In the genomic region with DNA sequence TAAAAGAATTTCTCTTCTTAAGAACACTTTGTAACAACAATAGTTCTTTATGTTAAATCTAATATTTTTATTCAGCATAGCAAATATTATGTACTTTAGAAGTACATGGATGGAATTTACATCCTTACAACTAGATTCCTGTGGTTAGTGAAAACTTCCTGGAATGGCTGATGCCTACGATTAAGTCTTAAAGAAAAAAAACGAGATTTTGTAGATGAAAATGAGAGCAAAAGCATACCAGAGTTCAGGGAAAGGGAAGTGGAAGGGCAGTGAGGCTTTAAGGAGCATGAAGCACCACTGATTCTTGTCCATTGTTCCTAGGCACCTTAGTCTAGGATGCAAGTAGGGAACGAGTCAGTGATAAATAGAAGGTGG, we compare ENCODE assay signal across 18 cellular contexts. TPM values are rescaled to one million over a fixed set of nuclear protein-coding genes. Genes with fewer than 3 reads are reported as not detected.
DNase-seq lines count a peak whose midpoint lies in the region; ATAC-seq and TF ChIP-seq lines count a peak whose summit lies in the region.
"Had no signal": no experiment of that assay in that cellular context is flagged by ENCODE, and none has a peak within 500 bp of the region (broad histone marks: within the 10 kb centered on the region; RNA-seq: fewer than 3 reads in every experiment).

No MANE protein-coding gene starts in this region.

- no peak for TF ChIP-seq CTCF in AG09319 (IDR thresholded peaks at IDR 0.05; ENCODE audit: low read depth, low read length)
- TF ChIP-seq CTCF in cardiac fibroblast (IDR thresholded peaks at IDR 0.05; ENCODE audit: low read depth, low read length): no peak
- TF ChIP-seq CTCF in kidney epithelial cell (IDR thresholded peaks at IDR 0.05; ENCODE audit: insufficient read depth, low read length, poor library complexity, severe bottlenecking): no peak
- TF ChIP-seq CTCF in dorsolateral prefrontal cortex (IDR thresholded peaks at IDR 0.05 in 54 of 56, conservative IDR thresholded peaks at IDR 0.05 in 2 of 56; ENCODE audit: low read depth in 1 of 56, partially characterized antibody in 56 of 56): no peak
- no peak for TF ChIP-seq CTCF in tibial nerve (IDR thresholded peaks at IDR 0.05)

- H3K9me3 ChIP-seq in tibial nerve (no peaks in the 10 kb centered on the region), right cardiac atrium (ENCODE audit: control insufficient read depth, low read length) (no peaks in the 10 kb centered on the region)

- intact Hi-C loops in dorsolateral prefrontal cortex (cut with DNase I): no loop called here
- intact Hi-C loops in right cardiac atrium (cut with DNase I): no loop called here

- peak; percentile 10 for DNase-seq in AG09319 (ENCODE audit: extremely low read depth, low read depth)
- peak; percentile 68 for DNase-seq in LHCN-M2 (ENCODE audit: low read depth)
- peak; percentile 68 to 79 for DNase-seq in cardiac fibroblast (ENCODE audit: low read depth in 2 of 2)
- DNase-seq in kidney epithelial cell (ENCODE audit: low read depth): peak; percentile 26
- no peak for DNase-seq in dorsolateral prefrontal cortex
- DNase-seq in tibial nerve (ENCODE audit: low spot score in 2 of 2): no peak
- no peak for DNase-seq in right cardiac atrium
- DNase-seq: cerebellar nuclear complex, DND-41, KBM-7, midbrain, NCI-H1436 treated with DMSO at 0.1 percent for 48 hours, NCI-H446 treated with DMSO at 0.1 percent for 48 hours, occipital lobe, OCI-M1, T-helper 1 cell had no signal

- H3K27ac ChIP-seq in dorsolateral prefrontal cortex: no peak overlapping the region
- H3K27ac ChIP-seq in tibial nerve: no peak overlapping the region
- no peak overlapping the region for H3K27ac ChIP-seq in right cardiac atrium (ENCODE audit: low read length)

- ATAC-seq in GM21737 (IDR thresholded peaks at IDR 0.05; ENCODE audit: unreplicated experiment) (no peak), right cardiac atrium (no peak)
- ATAC-seq: activated naive CD4-positive, alpha-beta T cell treated with anti-CD3 and anti-CD28 coated beads, Interleukin-2, amount 50 U/mL, for 72 hours had no signal

- H3K4me3 ChIP-seq in cardiac fibroblast (replicated peaks in 1 of 2; ENCODE audit: low read depth in 2 of 2, low read length in 2 of 2) (no peak overlapping the region), kidney epithelial cell (ENCODE audit: low read depth, low read length) (no peak overlapping the region), dorsolateral prefrontal cortex (no peak overlapping the region), tibial nerve (no peak overlapping the region), right cardiac atrium (ENCODE audit: low read length) (no peak overlapping the region)

- 55 to 65% methylated on average over 3 of the region's 3 CpGs for WGBS in tibial nerve, 2 donors
- WGBS in right cardiac atrium: 46% methylated on average over 3 of the region's 3 CpGs

- TF ChIP-seq POLR2A in tibial nerve (IDR thresholded peaks at IDR 0.05): no peak

- no peak for TF ChIP-seq EP300 in tibial nerve (IDR thresholded peaks at IDR 0.05)

- H3K36me3 ChIP-seq in kidney epithelial cell (ENCODE audit: control insufficient read depth, insufficient read depth, low read length) (no peaks in the 10 kb centered on the region), tibial nerve (peaks cover 0 to 19% (median 0%) of the 10 kb centered on the region in 3 donors)

- no peaks in the 10 kb centered on the region for H3K27me3 ChIP-seq in kidney epithelial cell (ENCODE audit: control insufficient read depth, insufficient read depth, low read length)
- no peaks in the 10 kb centered on the region for H3K27me3 ChIP-seq in dorsolateral prefrontal cortex
- H3K27me3 ChIP-seq in tibial nerve: no peaks in the 10 kb centered on the region
- H3K27me3 ChIP-seq in right cardiac atrium (ENCODE audit: control insufficient read depth, insufficient read depth): no peaks in the 10 kb centered on the region

- H3K4me1 ChIP-seq in tibial nerve (no peaks in the 10 kb centered on the region), right cardiac atrium (ENCODE audit: control insufficient read depth, insufficient read depth, low read length) (no peaks in the 10 kb centered on the region)

RNA-seq across cellular contexts. Expression of a gene that starts 26.7 kb away (rescaled TPM):
- total RNA-seq in LHCN-M2 (2014; rRNA removed) (133 and 165 TPM in 2 replicates), kidney epithelial cell (0.58 and 0.89 TPM in 2 replicates), dorsolateral prefrontal cortex (10 to 100 TPM in 109 of 120 experiments, 1 to 10 TPM in 11; 6.5 to 77.9 (median 23.3) TPM), tibial nerve (100 to 1,000 TPM; 164 to 268 (median 248) TPM), right cardiac atrium (100 to 1,000 TPM; 163 to 462 (median 339) TPM)
- 30.9 TPM for polyA plus RNA-seq in LHCN-M2 (2012)
- 127 TPM for polyA plus RNA-seq in right cardiac atrium

Comparison
In these comparisons a context has a peak if more than half of its experiments do, and no peak if none do; other contexts are left out.
1. DNase-seq: peak in AG09319 (single experiment), LHCN-M2 (single experiment), cardiac fibroblast (2 of 2) and kidney epithelial cell (single experiment); none in dorsolateral prefrontal cortex (0 of 10), tibial nerve (0 of 2) and right cardiac atrium (0 of 3).